Comparison of ENCODE assay signal across 10 cellular contexts in the genomic region with DNA sequence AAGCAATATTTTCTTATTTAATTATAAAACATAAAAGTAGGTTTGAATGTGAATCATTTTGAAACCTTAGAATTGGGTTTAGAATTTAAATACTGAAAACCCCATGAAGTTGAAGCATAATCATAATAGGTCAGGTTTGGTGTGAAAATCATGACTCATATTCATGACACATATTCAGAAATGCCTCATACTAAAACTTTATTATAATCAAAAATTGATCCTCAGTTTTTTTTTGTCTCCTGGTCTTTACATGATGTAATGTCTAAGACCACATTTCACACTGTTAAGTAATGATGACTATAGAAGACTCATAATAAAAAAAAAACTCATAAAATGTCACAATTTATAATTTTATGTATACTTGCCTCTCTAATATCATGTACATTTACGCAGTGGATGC.
DNase-seq lines count a peak whose midpoint lies in the region; ATAC-seq, FAIRE-seq and TF ChIP-seq lines count a peak whose summit lies in the region.
"Had no signal": no experiment of that assay in that cellular context is flagged by ENCODE, and none has a peak within 500 bp of the region (broad histone marks: within the 10 kb centered on the region; RNA-seq: fewer than 3 reads in every experiment).

No MANE protein-coding gene starts in this region.

- DNase-seq in EH (ENCODE audit: low read depth) = peak; percentile 12
- peak; percentile 27 for DNase-seq in GM20000 (ENCODE audit: low spot score)
- DNase-seq in GM12878 (ENCODE audit: low read depth, low spot score) = no peak
- DNase-seq in mesothelial cell of epicardium (ENCODE audit: low spot score in 2 of 2, unreplicated experiment in 2 of 2) = no peak
- no peak for DNase-seq in midbrain (lab: John Stamatoyannopoulos, UW)
- DNase-seq in NCI-H345 (lab: John Stamatoyannopoulos, UW) = no peak
- DNase-seq in glutamatergic neuron = no peak
- DNase-seq: NCI-H1092; stimulated activated CD4-positive, alpha-beta T cell treated with anti-CD3 and anti-CD28 coated beads, Interleukin-1b, Interleukin-23, amount 100 ng/mL, for 48 hours had no signal

- H3K36me3 Mint-ChIP-seq in mesothelial cell of epicardium (no peaks in the 10 kb centered on the region), glutamatergic neuron (ENCODE audit: unreplicated experiment) (no peaks in the 10 kb centered on the region)

- TF ChIP-seq EP300 in GM12878 (IDR thresholded peaks at IDR 0.05; ENCODE audit: borderline replicate concordance in 1 of 2, control insufficient read depth in 1 of 2, low read depth in 2 of 2, low read length in 2 of 2) = peak; percentile 48 to 81; a peak in 2 of 4 replicates

- H3K4me1 Mint-ChIP-seq in mesothelial cell of epicardium (peaks cover 58% of the 10 kb centered on the region), glutamatergic neuron (ENCODE audit: low read depth, unreplicated experiment) (peaks cover 5% of the 10 kb centered on the region)

- no peak for TF ChIP-seq RAD21 in GM12878 (IDR thresholded peaks at IDR 0.05; ENCODE audit: insufficient read depth, low read depth, low read length)

- no peaks in the 10 kb centered on the region for H3K36me3 ChIP-seq in GM12878 (ENCODE audit: control insufficient read depth in 2 of 2, insufficient read depth in 2 of 2, low read length in 1 of 2)

- intact Hi-C loops in GM12878 (cut with micrococcal nuclease; ENCODE audit: unreplicated experiment) = loop anchor here (2.0 to 5.0 kb wide), 2 partner anchors 306 to 381 kb away; no protein-coding TSS in a partner anchor

- H3K9me3 ChIP-seq in GM12878 (replicated peaks; ENCODE audit: control insufficient read depth, insufficient read depth, low read length) = no peaks in the 10 kb centered on the region

- H3K4me3 Mint-ChIP-seq in mesothelial cell of epicardium (no peak overlapping the region), glutamatergic neuron (ENCODE audit: unreplicated experiment) (no peak overlapping the region)

- no peaks in the 10 kb centered on the region for H3K27me3 Mint-ChIP-seq in mesothelial cell of epicardium (ENCODE audit: low read depth)
- no peaks in the 10 kb centered on the region for H3K27me3 Mint-ChIP-seq in glutamatergic neuron (ENCODE audit: unreplicated experiment)

- TF ChIP-seq CTCF in GM20000 (IDR thresholded peaks at IDR 0.05; ENCODE audit: extremely low read depth, missing control alignments) (no peak), GM12878 (IDR thresholded peaks at IDR 0.05 in 2 of 3, conservative IDR thresholded peaks at IDR 0.05 in 1 of 3; ENCODE audit: control insufficient read depth in 2 of 3, extremely low read depth in 1 of 3, insufficient read depth in 1 of 3, low read depth in 3 of 3, low read length in 3 of 3) (no peak), mesothelial cell of epicardium (IDR thresholded peaks at IDR 0.05; ENCODE audit: unreplicated experiment) (no peak), glutamatergic neuron (IDR thresholded peaks at IDR 0.05; ENCODE audit: partially characterized antibody, unreplicated experiment) (no peak)

- H2AFZ ChIP-seq in GM12878 (ENCODE audit: control insufficient read depth, low read depth, low read length) = no peak overlapping the region

- no peaks in the 10 kb centered on the region for H4K20me1 ChIP-seq in GM12878 (ENCODE audit: control insufficient read depth, insufficient read depth)

- no peak overlapping the region for H3K4me3 ChIP-seq in GM12878

- RAD21 ChIA-PET in GM12878 (lab: Charles Lee; ENCODE audit: unreplicated experiment) = no interaction called here

- no peak for FAIRE-seq in GM12878 (lab: Jason Lieb, UNC)

- H3K9ac ChIP-seq in GM12878 (ENCODE audit: control insufficient read depth, insufficient read depth, low read length) = no peak overlapping the region

- no TSS peak for BruUV-seq in GM12878 (replicated peaks; lab: Mats Ljungman, UMichigan)

- POLR2A ChIA-PET in GM12878 (lab: Charles Lee) = no interaction called here

- H3K4me2 ChIP-seq in GM12878 (ENCODE audit: control insufficient read depth, insufficient read depth) = no peak overlapping the region

- CTCF ChIA-PET in GM12878 (lab: Yijun Ruan, JAX) = no interaction called here

- peaks cover 30% of the 10 kb centered on the region for H3K4me1 ChIP-seq in GM12878 (ENCODE audit: control insufficient read depth, insufficient read depth, low read length)

- no peaks in the 10 kb centered on the region for H3K79me2 ChIP-seq in GM12878 (ENCODE audit: control insufficient read depth, insufficient read depth, low read length)

- WGBS in GM12878 (ENCODE audit: insufficient coverage, insufficient replicate concordance, low lambda C conversion rate, missing lambda C conversion rate) = 33% methylated on average over 1 of the region's 1 CpG

- H3K27ac Mint-ChIP-seq in mesothelial cell of epicardium (no peak overlapping the region), glutamatergic neuron (ENCODE audit: unreplicated experiment) (no peak overlapping the region)

- in situ Hi-C loops in GM12878 (cut with MboI) = loop anchor here (10.0 kb wide), 1 partner anchor 308 kb away; no protein-coding TSS in a partner anchor

- no peak overlapping the region for H3K27ac ChIP-seq in GM12878 (ENCODE audit: control insufficient read depth, insufficient read depth)

- no peak for TF ChIP-seq POLR2A in GM12878 (IDR thresholded peaks at IDR 0.05; ENCODE audit: low read depth, low read length)

- H3K27me3 ChIP-seq in GM12878 (replicated peaks in 1 of 2; ENCODE audit: control insufficient read depth in 2 of 2, insufficient read depth in 2 of 2, low read length in 1 of 2) = no peaks in the 10 kb centered on the region

- H3K9me3 Mint-ChIP-seq in mesothelial cell of epicardium (no peaks in the 10 kb centered on the region), glutamatergic neuron (ENCODE audit: unreplicated experiment) (no peaks in the 10 kb centered on the region)

- SMC1A ChIA-PET in GM12878 (lab: Charles Lee; ENCODE audit: uncharacterized antibody, unreplicated experiment) = interaction anchor here (1.2 kb wide), 1 partner anchor 33 kb away, joined by 3 read pairs; no protein-coding TSS in a partner anchor

- peak; percentile 48 for ATAC-seq in HG03175 (IDR thresholded peaks at IDR 0.05; ENCODE audit: unreplicated experiment)
- peak; percentile 76 for ATAC-seq in GM12878

TF ChIP-seq in GM12878, 131 proteins besides CTCF, POLR2A, EP300 and RAD21 (continues in another document):
- TF ChIP-seq NFIC (IDR thresholded peaks at IDR 0.05; ENCODE audit: low read depth, low read length) = peak; percentile 95
- TF ChIP-seq NR2C2 (IDR thresholded peaks at IDR 0.05; ENCODE audit: borderline replicate concordance, control insufficient read depth, insufficient read length, low read depth) = no peak
- TF ChIP-seq GABPA (IDR thresholded peaks at IDR 0.05; ENCODE audit: low read depth) = peak; percentile 71; the same call in 1 of the 2 replicates
- TF ChIP-seq, protein P1, sequence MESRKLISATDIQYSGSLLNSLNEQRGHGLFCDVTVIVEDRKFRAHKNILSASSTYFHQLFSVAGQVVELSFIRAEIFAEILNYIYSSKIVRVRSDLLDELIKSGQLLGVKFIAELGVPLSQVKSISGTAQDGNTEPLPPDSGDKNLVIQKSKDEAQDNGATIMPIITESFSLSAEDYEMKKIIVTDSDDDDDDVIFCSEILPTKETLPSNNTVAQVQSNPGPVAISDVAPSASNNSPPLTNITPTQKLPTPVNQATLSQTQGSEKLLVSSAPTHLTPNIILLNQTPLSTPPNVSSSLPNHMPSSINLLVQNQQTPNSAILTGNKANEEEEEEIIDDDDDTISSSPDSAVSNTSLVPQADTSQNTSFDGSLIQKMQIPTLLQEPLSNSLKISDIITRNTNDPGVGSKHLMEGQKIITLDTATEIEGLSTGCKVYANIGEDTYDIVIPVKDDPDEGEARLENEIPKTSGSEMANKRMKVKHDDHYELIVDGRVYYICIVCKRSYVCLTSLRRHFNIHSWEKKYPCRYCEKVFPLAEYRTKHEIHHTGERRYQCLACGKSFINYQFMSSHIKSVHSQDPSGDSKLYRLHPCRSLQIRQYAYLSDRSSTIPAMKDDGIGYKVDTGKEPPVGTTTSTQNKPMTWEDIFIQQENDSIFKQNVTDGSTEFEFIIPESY (IDR thresholded peaks at IDR 0.05) = no peak
- TF ChIP-seq ATF7 (IDR thresholded peaks at IDR 0.05; ENCODE audit: low read depth) = peak; percentile 95
- TF ChIP-seq SREBF1 (IDR thresholded peaks at IDR 0.05; ENCODE audit: low read length) = 0 out of 2 replicates have a peak, but pooled peaks have one; percentile 30
- TF ChIP-seq EED (IDR thresholded peaks at IDR 0.05; ENCODE audit: low read depth) = no peak
- no peak for TF ChIP-seq MYC (IDR thresholded peaks at IDR 0.05; ENCODE audit: insufficient read depth, insufficient read length, insufficient replicate concordance, low read length, severe bottlenecking)
- TF ChIP-seq SRF (IDR thresholded peaks at IDR 0.05; ENCODE audit: low read depth in 2 of 2, low read length in 2 of 2) = no peak
- TF ChIP-seq, protein P2, sequence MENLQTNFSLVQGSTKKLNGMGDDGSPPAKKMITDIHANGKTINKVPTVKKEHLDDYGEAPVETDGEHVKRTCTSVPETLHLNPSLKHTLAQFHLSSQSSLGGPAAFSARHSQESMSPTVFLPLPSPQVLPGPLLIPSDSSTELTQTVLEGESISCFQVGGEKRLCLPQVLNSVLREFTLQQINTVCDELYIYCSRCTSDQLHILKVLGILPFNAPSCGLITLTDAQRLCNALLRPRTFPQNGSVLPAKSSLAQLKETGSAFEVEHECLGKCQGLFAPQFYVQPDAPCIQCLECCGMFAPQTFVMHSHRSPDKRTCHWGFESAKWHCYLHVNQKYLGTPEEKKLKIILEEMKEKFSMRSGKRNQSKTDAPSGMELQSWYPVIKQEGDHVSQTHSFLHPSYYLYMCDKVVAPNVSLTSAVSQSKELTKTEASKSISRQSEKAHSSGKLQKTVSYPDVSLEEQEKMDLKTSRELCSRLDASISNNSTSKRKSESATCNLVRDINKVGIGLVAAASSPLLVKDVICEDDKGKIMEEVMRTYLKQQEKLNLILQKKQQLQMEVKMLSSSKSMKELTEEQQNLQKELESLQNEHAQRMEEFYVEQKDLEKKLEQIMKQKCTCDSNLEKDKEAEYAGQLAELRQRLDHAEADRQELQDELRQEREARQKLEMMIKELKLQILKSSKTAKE (IDR thresholded peaks at IDR 0.05; ENCODE audit: low read depth, poor library complexity, severe bottlenecking) = peak; percentile 27
- TF ChIP-seq MTA2 (IDR thresholded peaks at IDR 0.05; ENCODE audit: low read depth) = peak; percentile 70
- no peak for TF ChIP-seq SP1 (IDR thresholded peaks at IDR 0.05; ENCODE audit: low read depth, low read length)
- TF ChIP-seq RUNX3 (IDR thresholded peaks at IDR 0.05; ENCODE audit: low read length) = peak; percentile 85

Comparison
In these comparisons a context has a peak if more than half of its experiments do, and no peak if none do; other contexts are left out.
1. DNase-seq: peak in EH (single experiment) and GM20000 (single experiment); none in GM12878 (single experiment), mesothelial cell of epicardium (0 of 2), midbrain (single experiment), NCI-H345 (single experiment) and glutamatergic neuron (single experiment).